ENCODE assay signal across 3 cellular contexts in genomic region chr7:149001427-149002068, GRCh38.
TF ChIP-seq lines count a peak whose summit lies in the region.

No MANE protein-coding gene starts in this region.

TF ChIP-seq in SK-N-SH, 30 proteins besides CTCF, POLR2A, EP300 and RAD21:
- TF ChIP-seq USF2 (IDR thresholded peaks at IDR 0.05; ENCODE audit: borderline replicate concordance, low read depth, low read length) (no peak), JUND (IDR thresholded peaks at IDR 0.05) (0 out of 2 replicates have a peak, but pooled peaks have one; percentile 14)

TF ChIP-seq in SK-N-SH treated with all-trans-retinoic acid at 6 μM for 48 hours, 23 proteins besides CTCF, POLR2A, EP300 and RAD21 (continued from another document):
- no peak for TF ChIP-seq PPARA (CRISPR knock-in tag; IDR thresholded peaks at IDR 0.05; ENCODE audit: borderline replicate concordance)
- no peak for TF ChIP-seq CREB5 (CRISPR knock-in tag; IDR thresholded peaks at IDR 0.05; ENCODE audit: low read depth)
- TF ChIP-seq GLIS3 (CRISPR knock-in tag; IDR thresholded peaks at IDR 0.05) = no peak
- TF ChIP-seq ZNF8 (CRISPR knock-in tag; IDR thresholded peaks at IDR 0.05) = no peak
- no peak for TF ChIP-seq TCF4 (CRISPR knock-in tag; IDR thresholded peaks at IDR 0.05; ENCODE audit: borderline replicate concordance)
- no peak for TF ChIP-seq ESRRG (CRISPR knock-in tag; IDR thresholded peaks at IDR 0.05)
- TF ChIP-seq SNAI2 (CRISPR knock-in tag; IDR thresholded peaks at IDR 0.05) = no peak
TF ChIP-seq in SK-N-SH treated with all-trans-retinoic acid at 6 μM for 48 hours: peak in this region for 0.

TF ChIP-seq in HepG2, 621 proteins besides CTCF, POLR2A, EP300 and RAD21 (continued from another document):
- TF ChIP-seq THRA (CRISPR knock-in tag; IDR thresholded peaks at IDR 0.05; ENCODE audit: borderline replicate concordance) (no peak), ZNF101 (CRISPR knock-in tag; IDR thresholded peaks at IDR 0.05; ENCODE audit: borderline replicate concordance, low read depth) (no peak), RARG (CRISPR knock-in tag; IDR thresholded peaks at IDR 0.05; ENCODE audit: low read depth) (no peak), ZNF775 (CRISPR knock-in tag; IDR thresholded peaks at IDR 0.05; ENCODE audit: borderline replicate concordance) (no peak), ZNF574 (CRISPR knock-in tag; IDR thresholded peaks at IDR 0.05) (0 out of 2 replicates have a peak, but pooled peaks have one; percentile 9), TFDP2 (CRISPR knock-in tag; IDR thresholded peaks at IDR 0.05) (no peak), POLR2AphosphoS5 (IDR thresholded peaks at IDR 0.05; ENCODE audit: low read depth, low read length) (peak; percentile 26; the same call in 1 of the 2 replicates), ZSCAN9 (CRISPR knock-in tag; IDR thresholded peaks at IDR 0.05; ENCODE audit: borderline replicate concordance) (no peak), ZNF761 (CRISPR knock-in tag; conservative IDR thresholded peaks at IDR 0.05) (no peak), POLR2G (IDR thresholded peaks at IDR 0.05; ENCODE audit: low read depth, low read length) (peak; percentile 51; the same call in 1 of the 2 replicates), BRCA1 (CRISPR knock-in tag; IDR thresholded peaks at IDR 0.05) (no peak), TFDP1 (CRISPR knock-in tag; IDR thresholded peaks at IDR 0.05; ENCODE audit: borderline replicate concordance) (no peak), CSRNP2 (CRISPR knock-in tag; conservative IDR thresholded peaks at IDR 0.05; ENCODE audit: low read depth) (no peak), ZNF75D (CRISPR knock-in tag; IDR thresholded peaks at IDR 0.05; ENCODE audit: borderline replicate concordance) (no peak), ZSCAN12 (CRISPR knock-in tag; IDR thresholded peaks at IDR 0.05) (no peak), AGO2 (optimal IDR thresholded peaks at IDR 0.05; ENCODE audit: low read depth, low read length) (peak; percentile 62), ZNF451 (CRISPR knock-in tag; IDR thresholded peaks at IDR 0.05) (no peak), HMGXB4 (CRISPR knock-in tag; IDR thresholded peaks at IDR 0.05; ENCODE audit: borderline replicate concordance in 1 of 2, low read depth in 1 of 2) (no peak), ZBTB8A (CRISPR knock-in tag; IDR thresholded peaks at IDR 0.05; ENCODE audit: borderline replicate concordance, low read depth) (no peak), HNRNPL (IDR thresholded peaks at IDR 0.05; ENCODE audit: low read depth, low read length) (no peak), ATF7 (IDR thresholded peaks at IDR 0.05) (no peak), ATF7 (CRISPR knock-in tag; IDR thresholded peaks at IDR 0.05) (no peak), ATF7-NPFF (CRISPR knock-in tag; IDR thresholded peaks at IDR 0.05; ENCODE audit: low read depth) (0 out of 2 replicates have a peak, but pooled peaks have one; percentile 18), ZBTB44 (CRISPR knock-in tag; IDR thresholded peaks at IDR 0.05) (no peak), ZMYM2 (CRISPR knock-in tag; IDR thresholded peaks at IDR 0.05) (no peak), KDM2A (CRISPR knock-in tag; IDR thresholded peaks at IDR 0.05; ENCODE audit: borderline replicate concordance, low read depth) (0 out of 2 replicates have a peak, but pooled peaks have one; percentile 18)
